In the genomic region with DNA sequence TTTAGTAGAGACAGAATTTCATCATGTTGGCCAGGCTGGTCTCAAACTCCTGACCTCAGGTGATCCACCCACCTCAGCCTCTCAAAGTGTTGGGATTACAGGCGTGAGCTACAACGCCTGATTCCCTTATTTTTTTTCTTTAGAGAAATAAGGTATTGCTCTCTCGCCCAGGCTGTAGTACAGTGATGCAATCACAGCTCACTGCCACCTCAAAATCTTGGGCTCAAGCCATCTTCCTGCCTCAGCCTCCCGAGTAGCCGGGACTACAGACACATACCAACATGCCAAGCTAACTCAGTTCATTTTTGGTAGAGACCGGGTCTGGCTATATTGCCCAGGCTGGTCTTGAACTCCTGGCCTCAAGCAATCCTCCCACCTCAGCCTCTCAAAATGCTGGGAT, we compare ENCODE assay signal across 1 cellular context. TPM values are rescaled to one million over a fixed set of nuclear protein-coding genes. Genes with fewer than 3 reads are reported as not detected.
"Had no signal": no experiment of that assay in that cellular context is flagged by ENCODE, and none has a peak within 500 bp of the region (broad histone marks: within the 10 kb centered on the region; RNA-seq: fewer than 3 reads in every experiment).

No MANE protein-coding gene starts in this region.

RNA-seq across cellular contexts. Expression of gene PIK3AP1, which starts 21.2 kb away (rescaled TPM):
- total RNA-seq: fibroblast of villous mesenchyme had no signal
